9 cellular contexts compared by ENCODE assay signal in the genomic region with DNA sequence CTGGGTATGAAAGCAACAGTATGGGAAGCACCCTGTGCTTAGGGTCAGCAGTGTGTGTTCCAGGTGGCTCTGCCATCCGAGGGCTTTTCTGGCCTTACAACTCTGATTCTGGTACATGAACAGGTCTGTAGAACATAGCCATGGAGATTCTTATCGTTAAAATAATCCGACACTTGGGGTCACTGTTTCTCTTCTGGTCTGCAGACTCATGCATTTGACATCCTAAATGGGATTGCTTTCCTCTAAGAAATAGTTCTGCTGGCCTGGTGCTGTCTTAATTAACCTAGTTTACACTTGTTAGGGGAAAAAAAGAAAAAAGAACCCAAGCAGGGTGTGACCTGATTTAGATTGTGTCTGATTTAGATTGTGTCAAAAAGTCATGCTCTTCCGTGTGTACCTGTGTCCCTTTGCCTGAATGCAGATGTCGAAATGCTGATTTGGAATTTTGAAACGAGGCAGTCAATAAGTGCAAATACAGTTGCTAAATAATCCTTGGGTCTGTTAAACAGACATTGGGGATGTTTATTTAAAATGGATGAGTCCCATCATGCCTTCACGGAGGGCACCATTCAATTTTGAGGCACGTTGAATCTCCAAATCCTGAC. TPM values are rescaled to one million over a fixed set of nuclear protein-coding genes. Genes with fewer than 3 reads are reported as not detected.
DNase-seq lines count a peak whose midpoint lies in the region; ATAC-seq and TF ChIP-seq lines count a peak whose summit lies in the region.
"Had no signal": no experiment of that assay in that cellular context is flagged by ENCODE, and none has a peak within 500 bp of the region (broad histone marks: within the 10 kb centered on the region; RNA-seq: fewer than 3 reads in every experiment).

No MANE protein-coding gene starts in this region.

- no peaks in the 10 kb centered on the region for H3K36me3 Mint-ChIP-seq in progenitor cell of endocrine pancreas (ENCODE audit: insufficient read depth)

- H3K4me3 Mint-ChIP-seq in progenitor cell of endocrine pancreas (ENCODE audit: low read depth), result no peak overlapping the region
- H3K4me3 Mint-ChIP-seq: activated T-cell treated with anti-CD3 and anti-CD28 coated beads, Interleukin-2, amount 50 U/mL, for 4 hours had no signal

- in situ Hi-C loops in KBM-7 (cut with MboI; ENCODE audit: low pct_unique_long_range_greater_than_20kb, low sequenced_read_pairs), result no loop called here

- peaks cover 14% of the 10 kb centered on the region for H3K27me3 Mint-ChIP-seq in progenitor cell of endocrine pancreas

- no peaks in the 10 kb centered on the region for H3K4me1 Mint-ChIP-seq in progenitor cell of endocrine pancreas (ENCODE audit: low read depth)

- TF ChIP-seq CTCF in fibroblast of pulmonary artery (IDR thresholded peaks at IDR 0.05; ENCODE audit: low read length, missing control alignments), result peak; percentile 36
- peak; percentile 55 for TF ChIP-seq CTCF in progenitor cell of endocrine pancreas (IDR thresholded peaks at IDR 0.05; ENCODE audit: unreplicated experiment)

- no peak overlapping the region for H3K4me3 ChIP-seq in fibroblast of pulmonary artery (replicated peaks; ENCODE audit: low read depth, low read length)

- no peaks in the 10 kb centered on the region for H3K9me3 Mint-ChIP-seq in progenitor cell of endocrine pancreas (ENCODE audit: low read depth)
- H3K9me3 Mint-ChIP-seq: activated T-cell treated with anti-CD3 and anti-CD28 coated beads, Interleukin-2, amount 50 U/mL, for 4 hours had no signal

- no peak overlapping the region for H3K27ac Mint-ChIP-seq in progenitor cell of endocrine pancreas

- ATAC-seq in GM18870 (IDR thresholded peaks at IDR 0.05; ENCODE audit: unreplicated experiment), result no peak
- no peak for ATAC-seq in GM21723 (IDR thresholded peaks at IDR 0.05; ENCODE audit: unreplicated experiment)

- DNase-seq in NCI-H2171 treated with DMSO at 0.1 percent for 48 hours (lab: John Stamatoyannopoulos, UW), result peak; percentile 71
- no peak for DNase-seq in NCI-H2171 (lab: John Stamatoyannopoulos, UW)
- peak; percentile 31 for DNase-seq in KBM-7
- DNase-seq in SK-N-DZ (ENCODE audit: low spot score), result peak; percentile 41
- DNase-seq in fibroblast of pulmonary artery (ENCODE audit: low read depth), result peak; percentile 72
- no peak for DNase-seq in progenitor cell of endocrine pancreas (ENCODE audit: low spot score, unreplicated experiment)
- DNase-seq: activated T-cell treated with anti-CD3 and anti-CD28 coated beads, Interleukin-2, amount 50 U/mL, for 4 hours had no signal

RNA-seq across cellular contexts. Expression of a gene that starts 59.6 kb away (rescaled TPM):
- polyA plus RNA-seq in SK-N-DZ (2014; cell fraction: cytosol; rRNA removed), result not detected in 2 replicates
- polyA plus RNA-seq in SK-N-DZ (2014; cell fraction: nucleus; rRNA removed), result not detected in 2 replicates
- not detected in 2 replicates for total RNA-seq in progenitor cell of endocrine pancreas

Comparison
In these comparisons a context has a peak if more than half of its experiments do, and no peak if none do; other contexts are left out.
1. DNase-seq: peak in NCI-H2171 treated with DMSO at 0.1 percent for 48 hours (single experiment), KBM-7 (single experiment), SK-N-DZ (single experiment) and fibroblast of pulmonary artery (single experiment); none in NCI-H2171 (single experiment) and progenitor cell of endocrine pancreas (single experiment).